ENCODE assay signal across 8 cellular contexts in the genomic region with DNA sequence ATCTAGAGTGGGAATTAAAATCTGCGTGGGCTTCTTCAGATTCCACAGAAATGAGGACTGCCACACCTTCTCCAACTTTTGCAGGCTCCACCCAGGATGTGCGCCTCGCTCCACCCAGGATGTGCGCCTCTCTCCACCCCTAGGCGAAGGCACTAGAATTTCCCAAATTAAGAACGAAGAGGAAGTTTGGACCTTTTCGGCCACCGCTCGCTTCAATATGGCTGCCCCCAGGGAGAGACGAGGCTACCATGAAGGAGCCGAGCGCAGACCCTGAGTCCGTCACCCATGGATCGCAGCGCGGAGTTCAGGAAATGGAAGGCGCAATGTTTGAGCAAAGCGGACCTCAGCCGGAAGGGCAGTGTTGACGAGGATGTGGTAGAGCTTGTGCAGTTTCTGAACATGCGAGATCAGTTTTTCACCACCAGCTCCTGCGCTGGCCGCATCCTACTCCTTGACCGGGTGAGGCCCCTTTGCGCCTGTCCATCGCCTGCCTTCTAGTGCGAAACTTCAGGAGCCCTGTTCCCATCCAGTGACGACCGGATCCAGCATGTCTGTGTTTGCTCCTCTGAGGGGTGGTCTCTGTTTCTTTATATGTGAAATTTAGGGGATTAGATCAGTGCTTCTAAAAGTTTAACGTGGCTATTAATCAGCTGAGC.
DNase-seq lines count a peak whose midpoint lies in the region; ATAC-seq and TF ChIP-seq lines count a peak whose summit lies in the region.

Gene CRYZ (minus strand): TSS at position 91 of the 656 bp plus-strand sequence. CDS start 8,229 bp downstream, outside the sequence.
A gene with protein sequence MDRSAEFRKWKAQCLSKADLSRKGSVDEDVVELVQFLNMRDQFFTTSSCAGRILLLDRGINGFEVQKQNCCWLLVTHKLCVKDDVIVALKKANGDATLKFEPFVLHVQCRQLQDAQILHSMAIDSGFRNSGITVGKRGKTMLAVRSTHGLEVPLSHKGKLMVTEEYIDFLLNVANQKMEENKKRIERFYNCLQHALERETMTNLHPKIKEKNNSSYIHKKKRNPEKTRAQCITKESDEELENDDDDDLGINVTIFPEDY (plus strand): TSS at position 193 of the 656 bp plus-strand sequence. CDS start 93 bp downstream, at position 286.

- DNase-seq in AG20443 (ENCODE audit: low spot score): peak; percentile 89
- peak; percentile 97 for DNase-seq in NCI-H510A treated with DMSO at 0.1 percent for 48 hours (lab: John Stamatoyannopoulos, UW)
- peak; percentile 70 to 71 for DNase-seq in activated CD4-positive, alpha-beta T cell treated with anti-CD3 and anti-CD28 coated beads for 24 hours (ENCODE audit: low read depth in 2 of 2)
- peak; percentile 96 for DNase-seq in choroid plexus epithelial cell (ENCODE audit: low read depth)
- peak; percentile 60 to 70 for DNase-seq in stimulated activated CD4-positive, alpha-beta T cell treated with anti-CD3 and anti-CD28 coated beads, Interleukin-1b, Interleukin-23, amount 100 ng/mL, for 4 hours (ENCODE audit: low read depth in 2 of 2)

- H3K27ac ChIP-seq in layer of hippocampus (ENCODE audit: low read depth, low read length): peak within 1 kb of the TSS; percentile 93

- peak; percentile 71 for ATAC-seq in HG03432 (IDR thresholded peaks at IDR 0.05; ENCODE audit: unreplicated experiment)

- no peaks in the 10 kb centered on the region for H3K27me3 ChIP-seq in layer of hippocampus (ENCODE audit: control insufficient read depth, insufficient read depth, low read length)

- H3K4me3 ChIP-seq in choroid plexus epithelial cell (ENCODE audit: low read depth, low read length): peak within 1 kb of the TSS; percentile 89

- no peak for TF ChIP-seq CTCF in choroid plexus epithelial cell (conservative IDR thresholded peaks at IDR 0.05; ENCODE audit: low read depth, low read length)

- peak; percentile 72 for TF ChIP-seq POLR2A in GM19099 (IDR thresholded peaks at IDR 0.05; ENCODE audit: extremely low read depth, insufficient read length, low read depth)

Comparison
In these comparisons a context has a peak if more than half of its experiments do, and no peak if none do; other contexts are left out.
1. Peak in every context shown above with its lines: DNase-seq, ATAC-seq, H3K4me3 ChIP-seq and H3K27ac ChIP-seq.